In the genomic region with DNA sequence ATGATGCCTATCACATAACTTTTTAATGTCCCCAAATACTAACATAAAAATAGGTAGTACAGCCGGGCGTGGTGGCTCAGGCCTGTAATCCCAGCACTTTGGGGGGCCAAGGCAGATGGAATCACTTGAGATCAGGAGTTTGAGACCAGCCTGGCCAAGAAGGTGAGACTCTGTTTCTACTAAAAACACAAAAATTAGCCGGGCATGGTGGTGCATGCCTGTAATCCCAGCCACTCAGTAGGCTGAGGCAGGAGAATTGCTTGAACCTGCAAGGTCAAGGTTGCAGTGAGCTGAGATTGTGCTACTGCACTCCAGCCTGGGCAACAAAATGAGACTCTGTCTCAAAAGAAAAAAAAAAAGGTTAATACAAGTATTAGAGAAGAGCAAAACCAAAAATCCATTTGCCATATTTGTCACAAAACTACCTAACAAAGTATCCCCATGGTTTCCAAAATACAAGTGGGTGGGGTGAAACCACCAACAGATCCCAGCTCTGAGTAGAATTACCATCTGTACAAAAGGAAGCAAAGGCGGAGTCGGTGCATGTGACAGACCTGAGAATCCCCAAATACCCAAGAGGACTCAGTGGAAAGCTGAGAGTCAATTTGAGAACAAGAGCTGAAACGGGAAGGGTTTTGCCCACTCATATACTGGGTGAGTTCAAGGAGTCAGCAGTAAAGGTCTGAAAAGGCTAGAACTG, we compare ENCODE assay signal across 8 cellular contexts.
DNase-seq lines count a peak whose midpoint lies in the region; ATAC-seq lines count a peak whose summit lies in the region.

No MANE protein-coding gene starts in this region.

- peak; percentile 61 for DNase-seq in activated CD8-positive, alpha-beta memory T cell treated with anti-CD3 and anti-CD28 coated beads, Interleukin-2, amount 50 U/mL, for 48 hours
- peak; percentile 76 for DNase-seq in stimulated activated CD4-positive, alpha-beta T cell treated with anti-CD3 and anti-CD28 coated beads, Interleukin-1b, Interleukin-23, amount 100 ng/mL, for 48 hours
- DNase-seq in GOT3 (lab: John Stamatoyannopoulos, UW): no peak
- no peak for DNase-seq in H4 (ENCODE audit: low spot score)

- ATAC-seq in GM19025 (IDR thresholded peaks at IDR 0.05; ENCODE audit: low read depth, unreplicated experiment) (peak; percentile 26), HG02870 (IDR thresholded peaks at IDR 0.05; ENCODE audit: unreplicated experiment) (peak; percentile 41), HG02970 (IDR thresholded peaks at IDR 0.05; ENCODE audit: low FRiP score, unreplicated experiment) (no peak), GM18520 (IDR thresholded peaks at IDR 0.05; ENCODE audit: unreplicated experiment) (no peak)

Comparison
In these comparisons a context has a peak if more than half of its experiments do, and no peak if none do; other contexts are left out.
1. ATAC-seq: peak in GM19025 (single experiment) and HG02870 (single experiment); none in HG02970 (single experiment) and GM18520 (single experiment).
2. DNase-seq: peak in activated CD8-positive, alpha-beta memory T cell treated with anti-CD3 and anti-CD28 coated beads, Interleukin-2, amount 50 U/mL, for 48 hours (single experiment) and stimulated activated CD4-positive, alpha-beta T cell treated with anti-CD3 and anti-CD28 coated beads, Interleukin-1b, Interleukin-23, amount 100 ng/mL, for 48 hours (single experiment); none in GOT3 (single experiment) and H4 (single experiment).